In genomic region chr16:11306997-11307638, GRCh38 we compare ENCODE assay signal across 20 cellular contexts. TPM values are rescaled to one million over a fixed set of nuclear protein-coding genes. Genes with fewer than 3 reads are reported as not detected.
DNase-seq lines count a peak whose midpoint lies in the region; ATAC-seq and TF ChIP-seq lines count a peak whose summit lies in the region.
"Had no signal": no experiment of that assay in that cellular context is flagged by ENCODE, and none has a peak within 500 bp of the region (broad histone marks: within the 10 kb centered on the region; RNA-seq: fewer than 3 reads in every experiment).

No MANE protein-coding gene starts in this region.

- 65 to 78% methylated on average over 7 of the region's 7 CpGs for WGBS in transverse colon (ENCODE audit: low coverage in 1 of 2), 2 donors

- no peak for TF ChIP-seq CTCF in transverse colon (IDR thresholded peaks at IDR 0.05)

- no peaks in the 10 kb centered on the region for H3K27me3 Mint-ChIP-seq in activated CD4-positive, alpha-beta T cell treated with anti-CD3 and anti-CD28 coated beads for 36 hours
- no peaks in the 10 kb centered on the region for H3K27me3 Mint-ChIP-seq in stimulated activated memory B cell treated with anti-CD40 and anti-IgM and Interleukin-4, amounts not matched to agents 10 μg/mL and 1 μg/mL and 100 μg/mL, for 72 hours
- H3K27me3 Mint-ChIP-seq: activated naive CD8-positive, alpha-beta T cell treated with anti-CD3 and anti-CD28 coated beads, Interleukin-2, amount 50 U/mL, for 24 hours had no signal

- CTCF ChIA-PET in activated CD4-positive, alpha-beta T cell treated with anti-CD3 and anti-CD28 coated beads for 36 hours (lab: Charles Lee): no interaction called here

- no peaks in the 10 kb centered on the region for H3K36me3 Mint-ChIP-seq in activated CD4-positive, alpha-beta T cell treated with anti-CD3 and anti-CD28 coated beads for 36 hours (ENCODE audit: low read depth)
- H3K36me3 Mint-ChIP-seq in stimulated activated memory B cell treated with anti-CD40 and anti-IgM and Interleukin-4, amounts not matched to agents 10 μg/mL and 1 μg/mL and 100 μg/mL, for 72 hours: no peaks in the 10 kb centered on the region

- no peak for TF ChIP-seq POLR2A in transverse colon (IDR thresholded peaks at IDR 0.05)

- H3K27ac ChIP-seq in caudate nucleus (ENCODE audit: low read depth, low read length): no peak overlapping the region
- H3K27ac ChIP-seq in transverse colon: peak overlapping the region in 1 of 4 donors; percentile 41
- H3K27ac ChIP-seq: 22Rv1, heart left ventricle, left ventricle myocardium inferior had no signal

- in situ Hi-C loops in transverse colon (cut with MboI; ENCODE audit: low pct_ligation_motif_present in 1 of 4, low pct_unique_long_range_greater_than_20kb in 1 of 4, low sequenced_read_pairs in 3 of 4): no loop called here

- no peaks in the 10 kb centered on the region for H3K9me3 Mint-ChIP-seq in activated CD4-positive, alpha-beta T cell treated with anti-CD3 and anti-CD28 coated beads for 36 hours (ENCODE audit: low read depth)
- H3K9me3 Mint-ChIP-seq in stimulated activated memory B cell treated with anti-CD40 and anti-IgM and Interleukin-4, amounts not matched to agents 10 μg/mL and 1 μg/mL and 100 μg/mL, for 72 hours: peaks cover 3% of the 10 kb centered on the region
- H3K9me3 Mint-ChIP-seq: activated naive CD8-positive, alpha-beta T cell treated with anti-CD3 and anti-CD28 coated beads, Interleukin-2, amount 50 U/mL, for 24 hours; stimulated activated effector memory CD8-positive, alpha-beta T cell treated with anti-CD3 and anti-CD28 coated beads, Interleukin-12 subunit alpha, Interleukin-12 subunit beta, amount 100 ng/mL, for 72 hours had no signal

- peaks cover 0 to 5% (median under 1%) of the 10 kb centered on the region in 4 donors for H3K4me1 ChIP-seq in transverse colon

- intact Hi-C loops in activated CD4-positive, alpha-beta T cell treated with anti-CD3 and anti-CD28 coated beads for 36 hours (cut with DNase I, micrococcal nuclease): no loop called here
- intact Hi-C loops in transverse colon (cut with DNase I; ENCODE audit: low total_unique reads): no loop called here

- H3K4me3 Mint-ChIP-seq in activated CD4-positive, alpha-beta T cell treated with anti-CD3 and anti-CD28 coated beads for 36 hours: no peak overlapping the region
- H3K4me3 Mint-ChIP-seq in stimulated activated memory B cell treated with anti-CD40 and anti-IgM and Interleukin-4, amounts not matched to agents 10 μg/mL and 1 μg/mL and 100 μg/mL, for 72 hours: no peak overlapping the region
- H3K4me3 Mint-ChIP-seq: activated naive CD8-positive, alpha-beta T cell treated with anti-CD3 and anti-CD28 coated beads, Interleukin-2, amount 50 U/mL, for 24 hours; stimulated activated effector memory CD8-positive, alpha-beta T cell treated with anti-CD3 and anti-CD28 coated beads, Interleukin-12 subunit alpha, Interleukin-12 subunit beta, amount 100 ng/mL, for 72 hours had no signal

- DNase-seq in activated CD4-positive, alpha-beta T cell treated with anti-CD3 and anti-CD28 coated beads for 36 hours: peak; percentile 27
- DNase-seq in activated CD4-positive, alpha-beta T cell treated with anti-CD3 and anti-CD28 coated beads, Interleukin-2, amount 50 U/mL, for 48 hours: no peak
- DNase-seq in SIG-M5 treated with dmso at 0.1 percent for 504 hours (lab: John Stamatoyannopoulos, UW; ENCODE audit: unreplicated experiment) (peak; percentile 96), kidney tubule cell (ENCODE audit: low spot score) (peak; percentile 32), caudate nucleus (lab: John Stamatoyannopoulos, UW) (no peak), H7 (no peak), transverse colon (no peak)
- DNase-seq: activated naive CD8-positive, alpha-beta T cell treated with anti-CD3 and anti-CD28 coated beads, Interleukin-2, amount 50 U/mL, for 24 hours; erythroblast; heart left ventricle; Kasumi-1; left ventricle myocardium inferior; NCI-H774; stimulated activated CD4-positive, alpha-beta T cell treated with anti-CD3 and anti-CD28 coated beads, Interleukin-4, amount 100 ng/mL, for 4 hours had no signal

- TF ChIP-seq EP300 in transverse colon (IDR thresholded peaks at IDR 0.05; ENCODE audit: low read depth): no peak

- POLR2A ChIA-PET in activated CD4-positive, alpha-beta T cell treated with anti-CD3 and anti-CD28 coated beads for 36 hours (lab: Charles Lee): interaction anchor here (0.6 kb wide), 1 partner anchor 343 kb away, joined by 3 read pairs; no protein-coding TSS in a partner anchor

- no peak overlapping the region for H3K27ac Mint-ChIP-seq in activated CD4-positive, alpha-beta T cell treated with anti-CD3 and anti-CD28 coated beads for 36 hours
- peak overlapping the region; percentile 81 for H3K27ac Mint-ChIP-seq in stimulated activated memory B cell treated with anti-CD40 and anti-IgM and Interleukin-4, amounts not matched to agents 10 μg/mL and 1 μg/mL and 100 μg/mL, for 72 hours
- H3K27ac Mint-ChIP-seq: activated naive CD8-positive, alpha-beta T cell treated with anti-CD3 and anti-CD28 coated beads, Interleukin-2, amount 50 U/mL, for 24 hours; stimulated activated effector memory CD8-positive, alpha-beta T cell treated with anti-CD3 and anti-CD28 coated beads, Interleukin-12 subunit alpha, Interleukin-12 subunit beta, amount 100 ng/mL, for 72 hours had no signal

- no peaks in the 10 kb centered on the region for H3K9me3 ChIP-seq in transverse colon
- H3K9me3 ChIP-seq: left ventricle myocardium inferior had no signal

- peak; percentile 37 for ATAC-seq in activated CD4-positive, alpha-beta T cell treated with anti-CD3 and anti-CD28 coated beads for 36 hours
- no peak for ATAC-seq in stimulated activated memory B cell treated with anti-CD40 and anti-IgM and Interleukin-4, amounts not matched to agents 10 μg/mL and 1 μg/mL and 100 μg/mL, for 72 hours
- ATAC-seq: activated naive CD8-positive, alpha-beta T cell treated with anti-CD3 and anti-CD28 coated beads, Interleukin-2, amount 50 U/mL, for 24 hours; heart left ventricle; sciatic nerve; stimulated activated effector memory CD8-positive, alpha-beta T cell treated with anti-CD3 and anti-CD28 coated beads, Interleukin-12 subunit alpha, Interleukin-12 subunit beta, amount 100 ng/mL, for 72 hours had no signal

- peaks cover 20% of the 10 kb centered on the region for H3K4me1 Mint-ChIP-seq in activated CD4-positive, alpha-beta T cell treated with anti-CD3 and anti-CD28 coated beads for 36 hours
- peaks cover 58% of the 10 kb centered on the region for H3K4me1 Mint-ChIP-seq in stimulated activated memory B cell treated with anti-CD40 and anti-IgM and Interleukin-4, amounts not matched to agents 10 μg/mL and 1 μg/mL and 100 μg/mL, for 72 hours

- no peak overlapping the region for H3K4me3 ChIP-seq in H7 (ENCODE audit: insufficient read depth, low read depth, low read length)
- H3K4me3 ChIP-seq in transverse colon: no peak overlapping the region
- H3K4me3 ChIP-seq: heart left ventricle, left ventricle myocardium inferior had no signal

- no peaks in the 10 kb centered on the region for H3K36me3 ChIP-seq in H7 (replicated peaks; ENCODE audit: control insufficient read depth, insufficient read depth, low read length)
- no peaks in the 10 kb centered on the region for H3K36me3 ChIP-seq in transverse colon
- H3K36me3 ChIP-seq: heart left ventricle, left ventricle myocardium inferior had no signal

- H3K27me3 ChIP-seq in H7 (ENCODE audit: control insufficient read depth, insufficient read depth, low read length) (no peaks in the 10 kb centered on the region), transverse colon (no peaks in the 10 kb centered on the region)
- H3K27me3 ChIP-seq: heart left ventricle had no signal

RNA-seq across cellular contexts. Expression of gene PRM1, which starts 26.0 kb away (rescaled TPM):
- not detected for total RNA-seq in activated CD4-positive, alpha-beta T cell treated with anti-CD3 and anti-CD28 coated beads for 36 hours
- not detected in 2 replicates for total RNA-seq in H7 (2014; rRNA removed; shearing (Covaris generic))
- not detected for total RNA-seq in transverse colon
- total RNA-seq: cerebellum, heart left ventricle, left ventricle myocardium inferior, sciatic nerve, SK-MEL-5 had no signal

RNA-seq across cellular contexts. Expression of gene PRM2, which starts 30.8 kb away (rescaled TPM):
- not detected for total RNA-seq in activated CD4-positive, alpha-beta T cell treated with anti-CD3 and anti-CD28 coated beads for 36 hours
- not detected in 2 replicates for total RNA-seq in H7 (2014; rRNA removed; shearing (Covaris generic))
- not detected for total RNA-seq in transverse colon
- total RNA-seq: cerebellum, heart left ventricle, left ventricle myocardium inferior, sciatic nerve, SK-MEL-5 had no signal

RNA-seq across cellular contexts. Expression of gene PRM3, which starts 33.7 kb away (rescaled TPM):
- total RNA-seq in activated CD4-positive, alpha-beta T cell treated with anti-CD3 and anti-CD28 coated beads for 36 hours: not detected
- total RNA-seq in H7 (2014; rRNA removed; shearing (Covaris generic)): not detected in 2 replicates
- total RNA-seq in transverse colon: not detected
- total RNA-seq: cerebellum, heart left ventricle, left ventricle myocardium inferior, sciatic nerve, SK-MEL-5 had no signal

RNA-seq across cellular contexts. Expression of gene TNP2, which starts 38.0 kb away (rescaled TPM):
- total RNA-seq in activated CD4-positive, alpha-beta T cell treated with anti-CD3 and anti-CD28 coated beads for 36 hours: not detected
- total RNA-seq in H7 (2014; rRNA removed; shearing (Covaris generic)): not detected in 2 replicates
- total RNA-seq in transverse colon: not detected
- total RNA-seq: cerebellum, heart left ventricle, left ventricle myocardium inferior, sciatic nerve, SK-MEL-5 had no signal

RNA-seq across cellular contexts. Expression of gene RMI2, which starts 38.1 kb away (rescaled TPM):
- total RNA-seq in activated CD4-positive, alpha-beta T cell treated with anti-CD3 and anti-CD28 coated beads for 36 hours: 10 to 100 TPM; 56.0 to 69.8 TPM
- total RNA-seq in H7 (2014; rRNA removed; shearing (Covaris generic)): 58.8 and 59.2 TPM in 2 replicates
- total RNA-seq in transverse colon: 1 to 10 TPM in 2 of 4 donors, not detected in 2; 2.3 to 2.9 TPM

Comparison
In these comparisons a context has a peak if more than half of its experiments do, and no peak if none do; other contexts are left out.
1. DNase-seq: peak in activated CD4-positive, alpha-beta T cell treated with anti-CD3 and anti-CD28 coated beads for 36 hours (single experiment), SIG-M5 treated with dmso at 0.1 percent for 504 hours (single experiment) and kidney tubule cell (single experiment); none in activated CD4-positive, alpha-beta T cell treated with anti-CD3 and anti-CD28 coated beads, Interleukin-2, amount 50 U/mL, for 48 hours (0 of 2), caudate nucleus (0 of 61), H7 (single experiment) and transverse colon (single experiment).